Comparison of ENCODE assay signal across 10 cellular contexts in the genomic region with DNA sequence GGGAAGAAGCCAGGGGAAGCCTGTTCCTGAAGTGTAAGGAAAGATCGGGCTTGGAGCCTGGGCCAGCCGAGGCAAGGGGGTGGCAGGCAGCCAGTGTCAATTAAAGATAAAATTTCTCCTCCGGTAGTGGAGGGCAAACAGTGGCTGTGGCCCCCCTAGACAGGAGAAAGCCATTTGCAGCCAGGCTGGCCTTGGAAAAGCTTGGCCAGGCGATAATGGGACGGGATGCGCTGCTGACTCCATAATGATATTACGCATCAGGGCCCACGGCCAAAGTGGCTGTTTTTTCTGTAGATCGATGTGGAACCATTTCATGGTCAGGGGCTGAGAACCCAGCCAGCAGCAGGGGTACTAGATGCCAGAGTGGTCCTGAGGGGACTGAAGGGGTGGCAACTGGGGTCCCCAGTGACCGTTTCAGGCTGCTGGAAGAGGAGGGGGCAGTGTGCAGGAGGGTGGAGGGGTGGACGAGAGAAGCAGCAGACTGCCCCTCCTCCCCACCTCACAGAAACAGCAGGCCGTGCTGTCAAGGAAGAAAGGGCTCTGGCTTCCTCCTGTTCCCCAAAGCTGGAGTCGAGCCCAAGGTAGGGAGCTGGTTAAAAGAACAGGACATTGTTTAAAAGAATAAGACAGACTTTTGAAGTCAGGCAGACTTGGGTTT. TPM values are rescaled to one million over a fixed set of nuclear protein-coding genes. Genes with fewer than 3 reads are reported as not detected.
DNase-seq lines count a peak whose midpoint lies in the region; ATAC-seq and TF ChIP-seq lines count a peak whose summit lies in the region.
"Had no signal": no experiment of that assay in that cellular context is flagged by ENCODE, and none has a peak within 500 bp of the region (broad histone marks: within the 10 kb centered on the region; RNA-seq: fewer than 3 reads in every experiment).

No MANE protein-coding gene starts in this region.

- H3K4me3 ChIP-seq in testis: no peak overlapping the region

- no peaks in the 10 kb centered on the region for H3K9me3 ChIP-seq in testis

- H3K27me3 ChIP-seq in testis: no peaks in the 10 kb centered on the region

- no peak for TF ChIP-seq CTCF in testis (IDR thresholded peaks at IDR 0.05)

- WGBS in testis, 2 donors: 30 to 35% methylated on average over 13 of the region's 13 CpGs

- peak; percentile 12 for ATAC-seq in Right ventricle myocardium superior (ENCODE audit: poor library complexity)
- no peak for ATAC-seq in Right ventricle myocardium inferior
- peak; percentile 59 for ATAC-seq in SK-N-SH treated with all-trans-retinoic acid at 6 μM for 48 hours
- ATAC-seq in left ventricle myocardium superior: peak; percentile 11
- no peak for ATAC-seq in HG02571 (IDR thresholded peaks at IDR 0.05; ENCODE audit: unreplicated experiment)

- H3K36me3 ChIP-seq in testis (ENCODE audit: low read depth, missing control alignments): no peaks in the 10 kb centered on the region

- no peak for TF ChIP-seq POLR2A in testis (IDR thresholded peaks at IDR 0.05)

- intact Hi-C loops in Right ventricle myocardium superior (cut with DNase I): no loop called here
- intact Hi-C loops in Right ventricle myocardium inferior (cut with DNase I): no loop called here
- intact Hi-C loops in left ventricle myocardium superior (cut with micrococcal nuclease): no loop called here
- intact Hi-C loops in testis (cut with DNase I; ENCODE audit: low total_unique reads): no loop called here

- peak overlapping the region; percentile 19 to 48 for H3K27ac ChIP-seq in testis

- peaks cover 14% of the 10 kb centered on the region for H3K4me1 ChIP-seq in testis

- DNase-seq in Right ventricle myocardium superior: no peak
- no peak for DNase-seq in Right ventricle myocardium inferior (ENCODE audit: missing footprints)
- no peak for DNase-seq in left ventricle myocardium superior
- DNase-seq in testis: peak; percentile 50
- no peak for DNase-seq in Ammon's horn (ENCODE audit: low spot score)
- DNase-seq in NCI-H510A treated with DMSO at 0.1 percent for 48 hours (lab: John Stamatoyannopoulos, UW): no peak
- DNase-seq: cortex of kidney; stimulated activated naive CD4-positive, alpha-beta T cell had no signal

TF ChIP-seq in SK-N-SH treated with all-trans-retinoic acid at 6 μM for 48 hours, 23 proteins besides CTCF, POLR2A, EP300 and RAD21:
- TF ChIP-seq PATZ1 (CRISPR knock-in tag; IDR thresholded peaks at IDR 0.05; ENCODE audit: borderline replicate concordance): no peak
- 0 out of 2 replicates have a peak, but pooled peaks have one; percentile 14 for TF ChIP-seq ZNF8 (CRISPR knock-in tag; IDR thresholded peaks at IDR 0.05)
- no peak for TF ChIP-seq ZNF70 (CRISPR knock-in tag; IDR thresholded peaks at IDR 0.05)
- no peak for TF ChIP-seq ZFP3 (CRISPR knock-in tag; IDR thresholded peaks at IDR 0.05)
- no peak for TF ChIP-seq ZFP30 (CRISPR knock-in tag; IDR thresholded peaks at IDR 0.05)
- no peak for TF ChIP-seq OSR1 (CRISPR knock-in tag; IDR thresholded peaks at IDR 0.05)
- peak; percentile 57; the same call in 1 of the 2 replicates for TF ChIP-seq TSHZ2 (CRISPR knock-in tag; IDR thresholded peaks at IDR 0.05)
- TF ChIP-seq CSDC2 (CRISPR knock-in tag; IDR thresholded peaks at IDR 0.05): no peak
- TF ChIP-seq PPARA (CRISPR knock-in tag; IDR thresholded peaks at IDR 0.05; ENCODE audit: borderline replicate concordance): 0 out of 2 replicates have a peak, but pooled peaks have one; percentile 41
- TF ChIP-seq CREB5 (CRISPR knock-in tag; IDR thresholded peaks at IDR 0.05; ENCODE audit: low read depth): peak; percentile 15; the same call in 1 of the 2 replicates
- TF ChIP-seq TCF4 (CRISPR knock-in tag; IDR thresholded peaks at IDR 0.05; ENCODE audit: borderline replicate concordance): no peak; the same call in 1 of the 2 replicates
- TF ChIP-seq ISL1 (CRISPR knock-in tag; IDR thresholded peaks at IDR 0.05): peak; percentile 38; the same call in 1 of the 2 replicates

RNA-seq across cellular contexts. Expression of gene KCNC4, which starts 25.2 kb away (rescaled TPM):
- total RNA-seq in Right ventricle myocardium superior (4.2 TPM), Right ventricle myocardium inferior (5.1 TPM), left ventricle myocardium superior (4.7 TPM), testis (10 to 100 TPM; 21.7 to 24.8 TPM)
- polyA plus RNA-seq in testis (ENCODE audit: insufficient read depth, low read depth, low replicate concordance): 9.5 TPM

Comparison
In these comparisons a context has a peak if more than half of its experiments do, and no peak if none do; other contexts are left out.
1. ATAC-seq: peak in Right ventricle myocardium superior (single experiment), SK-N-SH treated with all-trans-retinoic acid at 6 μM for 48 hours (single experiment) and left ventricle myocardium superior (single experiment); none in Right ventricle myocardium inferior (single experiment) and HG02571 (single experiment).